ENCODE assay signal across 8 cellular contexts in genomic region chr2:39124000-39124769, GRCh38. TPM values are rescaled to one million over a fixed set of nuclear protein-coding genes. Genes with fewer than 3 reads are reported as not detected.
DNase-seq lines count a peak whose midpoint lies in the region; ATAC-seq and TF ChIP-seq lines count a peak whose summit lies in the region.

No MANE protein-coding gene starts in this region.

- peak; percentile 97 for TF ChIP-seq POLR2A in GM18505 (IDR thresholded peaks at IDR 0.05; ENCODE audit: borderline replicate concordance, extremely low read depth, insufficient read depth, insufficient read length)

- H3K27ac ChIP-seq in ascending aorta (peak overlapping the region; percentile 87 to 90), rectal smooth muscle tissue (ENCODE audit: low read depth, low read length) (peak overlapping the region; percentile 96), aorta (ENCODE audit: low read depth in 1 of 2, low read length in 2 of 2) (peak overlapping the region; percentile 67 to 83)

- ATAC-seq in GM18505 (IDR thresholded peaks at IDR 0.05; ENCODE audit: unreplicated experiment) (peak; percentile 54), HG02970 (IDR thresholded peaks at IDR 0.05; ENCODE audit: low FRiP score, unreplicated experiment) (peak; percentile 55), aorta (ENCODE audit: low FRiP score) (peak; percentile 97)

- 0% methylated on average over 59 of the region's 59 CpGs for WGBS in aorta, 2 donors

- peak overlapping the region; percentile 71 to 76 for H3K4me3 ChIP-seq in ascending aorta
- H3K4me3 ChIP-seq in rectal smooth muscle tissue (ENCODE audit: low read length): peak overlapping the region; percentile 99
- peak overlapping the region; percentile 76 to 80 for H3K4me3 ChIP-seq in aorta (ENCODE audit: low read length in 2 of 2)

- H3K27me3 ChIP-seq in ascending aorta (no peaks in the 10 kb centered on the region), rectal smooth muscle tissue (ENCODE audit: control insufficient read depth, insufficient read depth, low read length) (no peaks in the 10 kb centered on the region), aorta (ENCODE audit: control insufficient read depth in 1 of 2, insufficient read depth in 2 of 2, low read length in 1 of 2) (no peaks in the 10 kb centered on the region)

- TF ChIP-seq CTCF in ascending aorta (IDR thresholded peaks at IDR 0.05): peak; percentile 22 to 47 (median 42)

- H3K9me3 ChIP-seq in ascending aorta (no peaks in the 10 kb centered on the region), aorta (ENCODE audit: control insufficient read depth, low read length) (no peaks in the 10 kb centered on the region)

- H3K9ac ChIP-seq in rectal smooth muscle tissue (ENCODE audit: low read length): peak overlapping the region; percentile 80

- H3K36me3 ChIP-seq in ascending aorta (no peaks in the 10 kb centered on the region), rectal smooth muscle tissue (ENCODE audit: control insufficient read depth, insufficient read depth, low read length) (no peaks in the 10 kb centered on the region), aorta (ENCODE audit: control insufficient read depth in 1 of 2, insufficient read depth in 2 of 2, low read length in 1 of 2) (no peaks in the 10 kb centered on the region)

- DNase-seq in NCI-H187 (lab: John Stamatoyannopoulos, UW): peak; percentile 95 to 96
- DNase-seq in T-helper 2 cell: peak; percentile 92 to 99 (median 94)
- peak; percentile 83 to 97 for DNase-seq in ascending aorta (ENCODE audit: low spot score in 2 of 2)
- peak; percentile 90 for DNase-seq in hepatic stellate cell (ENCODE audit: low spot score)
- peak; percentile 98 to 99 for DNase-seq in aorta

- peaks cover 9 to 27% of the 10 kb centered on the region in 2 donors for H3K4me1 ChIP-seq in ascending aorta
- peaks cover 16% of the 10 kb centered on the region for H3K4me1 ChIP-seq in rectal smooth muscle tissue (ENCODE audit: control insufficient read depth, insufficient read depth, low read length)
- H3K4me1 ChIP-seq in aorta (ENCODE audit: control insufficient read depth in 1 of 2, insufficient read depth in 2 of 2, low read length in 2 of 2): peaks cover 0 to 4% of the 10 kb centered on the region in 2 donors

- intact Hi-C loops in ascending aorta (cut with DNase I): loop anchor here (1.0 to 10.0 kb wide), 2 partner anchors 32 to 369 kb away; partner anchors contain the start of gene SRSF7
- intact Hi-C loops in aorta (cut with DNase I): loop anchor here (2.0 to 5.0 kb wide), 3 partner anchors 33 to 67 kb away; no protein-coding TSS in a partner anchor

RNA-seq across cellular contexts. Expression of gene SOS1, which starts 3.3 kb away (rescaled TPM):
- total RNA-seq in ascending aorta (11.3 TPM), aorta (10 to 100 TPM; 45.3 to 67.9 TPM)
- polyA plus RNA-seq in aorta: 10 to 100 TPM in 1 of 2 donors, 1 to 10 TPM in 1; 7.6 to 20.6 TPM

Comparison
In these comparisons a context has a peak if more than half of its experiments do, and no peak if none do; other contexts are left out.
1. Peak in every context shown above with its lines: DNase-seq, ATAC-seq, H3K4me3 ChIP-seq and H3K27ac ChIP-seq.